In the genomic region with DNA sequence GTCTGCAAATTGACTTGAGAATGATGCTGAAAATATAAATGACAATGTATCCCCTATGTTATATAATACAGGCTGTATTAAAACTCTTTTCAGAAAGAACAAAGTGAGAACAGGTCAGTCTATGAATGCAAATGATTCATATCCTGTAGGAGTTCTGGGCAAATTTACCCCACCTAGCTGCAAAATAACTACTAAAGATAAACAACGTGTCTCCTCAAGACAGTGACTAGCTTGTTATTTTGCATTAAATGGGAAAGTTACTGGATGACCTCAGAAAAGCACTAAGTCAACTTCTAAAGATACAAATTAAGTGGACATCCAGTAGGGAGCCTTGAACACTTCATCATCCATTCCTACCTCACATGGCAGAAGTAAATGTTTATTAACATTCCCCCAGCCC, we compare ENCODE assay signal across 17 cellular contexts. TPM values are rescaled to one million over a fixed set of nuclear protein-coding genes. Genes with fewer than 3 reads are reported as not detected.
A peak's percentile ranks its signal among the peaks of the same experiment; 100 is the strongest.
DNase-seq lines count a peak whose midpoint lies in the region; ATAC-seq and TF ChIP-seq lines count a peak whose summit lies in the region.
"Had no signal": no experiment of that assay in that cellular context is flagged by ENCODE, and none has a peak within 500 bp of the region (broad histone marks: within the 10 kb centered on the region; RNA-seq: fewer than 3 reads in every experiment).

No MANE protein-coding gene starts in this region.

- CTCF ChIA-PET in HEK293 (lab: Yijun Ruan, JAX): interaction anchor here (1.0 to 1.2 kb wide), 3 partner anchors 16 to 77 kb away, joined by 3 to 4 read pairs (median 4); no protein-coding TSS in a partner anchor
- CTCF ChIA-PET in activated CD4-positive, alpha-beta memory T cell treated with anti-CD3 and anti-CD28 coated beads for 36 hours (lab: Charles Lee): interaction anchor here (0.8 to 1.9 kb wide), 9 partner anchors 10 to 101 kb away, joined by 3 to 9 read pairs (median 4); no protein-coding TSS in a partner anchor
- CTCF ChIA-PET in WTC11 (lab: Charles Lee): interaction anchor here (0.7 to 1.2 kb wide), 7 partner anchors 13 to 1804 kb away, joined by 3 to 4 read pairs (median 4); no protein-coding TSS in a partner anchor

- H3K36me3 ChIP-seq in HEK293 (ENCODE audit: control insufficient read depth in 2 of 2, insufficient read depth in 1 of 2, low read length in 2 of 2): no peaks in the 10 kb centered on the region; a peak in 1 of 3 replicates
- H3K36me3 ChIP-seq: BE2C had no signal

- peaks cover 15% of the 10 kb centered on the region for H3K36me3 Mint-ChIP-seq in activated CD4-positive, alpha-beta memory T cell treated with anti-CD3 and anti-CD28 coated beads for 36 hours
- no peaks in the 10 kb centered on the region for H3K36me3 Mint-ChIP-seq in WTC11

- peaks cover 8% of the 10 kb centered on the region; the same call in 1 of the 2 replicates for H3K4me1 ChIP-seq in HEK293 (ENCODE audit: control insufficient read depth, insufficient read depth, low read length)
- H3K4me1 ChIP-seq: BE2C had no signal

- POLR2A ChIA-PET in HEK293 (lab: Yijun Ruan, JAX) (interaction anchor here (0.6 to 1.3 kb wide), 4 partner anchors 12 to 184 kb away, joined by 3 to 12 read pairs (median 4); no protein-coding TSS in a partner anchor), WTC11 (lab: Charles Lee) (interaction anchor here (0.7 kb wide), 1 partner anchor 132 kb away, joined by 5 read pairs; no protein-coding TSS in a partner anchor)
- POLR2A ChIA-PET in activated CD4-positive, alpha-beta memory T cell treated with anti-CD3 and anti-CD28 coated beads for 36 hours (lab: Charles Lee): interaction anchor here (0.9 to 1.6 kb wide), 3 partner anchors 10 to 52 kb away, joined by 3 to 5 read pairs (median 3); no protein-coding TSS in a partner anchor

- intact Hi-C loops in activated CD4-positive, alpha-beta memory T cell treated with anti-CD3 and anti-CD28 coated beads for 36 hours (cut with micrococcal nuclease): no loop called here

- H3K27ac ChIP-seq in HEK293 (ENCODE audit: extremely low read depth, low read depth, low read length): no peak overlapping the region
- H3K27ac ChIP-seq: coronary artery, heart right ventricle, testis, WERI-Rb-1 had no signal

- DNase-seq in ACHN (peak; percentile 17), fibroblast of villous mesenchyme (ENCODE audit: low read depth) (peak; percentile 70), SIG-M5 treated with dmso at 0.1 percent for 504 hours (lab: John Stamatoyannopoulos, UW; ENCODE audit: unreplicated experiment) (no peak), WTC11 (ENCODE audit: low spot score) (no peak)
- no peak for DNase-seq in activated CD4-positive, alpha-beta memory T cell treated with anti-CD3 and anti-CD28 coated beads for 36 hours
- DNase-seq in stimulated activated CD4-positive, alpha-beta T cell treated with anti-CD3 and anti-CD28 coated beads, Interleukin-15, amount 100 ng/mL, for 24 hours: no peak
- DNase-seq: activated gamma-delta T cell treated with Interleukin-2 at 50 U/mL for 16 hours, BE2C, heart right ventricle, mesendoderm, NCI-H1930, retina, testis, WERI-Rb-1 had no signal

- no peak overlapping the region for H3K4me3 ChIP-seq in HEK293 (ENCODE audit: low read depth, low read length)
- H3K4me3 ChIP-seq in fibroblast of villous mesenchyme (ENCODE audit: low read depth, low read length): no peak overlapping the region
- H3K4me3 ChIP-seq: coronary artery, heart right ventricle, testis had no signal

- peak overlapping the region; percentile 62 for H3K27ac Mint-ChIP-seq in activated CD4-positive, alpha-beta memory T cell treated with anti-CD3 and anti-CD28 coated beads for 36 hours
- no peak overlapping the region for H3K27ac Mint-ChIP-seq in WTC11

- TF ChIP-seq CTCF in HEK293 (tag by site-specific recombination; IDR thresholded peaks at IDR 0.05) (no peak), fibroblast of villous mesenchyme (IDR thresholded peaks at IDR 0.05; ENCODE audit: insufficient read depth, low read depth, low read length) (no peak), WTC11 (IDR thresholded peaks at IDR 0.05) (no peak)

- peaks cover 48% of the 10 kb centered on the region for H3K4me1 Mint-ChIP-seq in activated CD4-positive, alpha-beta memory T cell treated with anti-CD3 and anti-CD28 coated beads for 36 hours (ENCODE audit: low read depth)
- 0 out of 2 replicates have a peak, but pooled peaks cover 2% of the 10 kb centered on the region for H3K4me1 Mint-ChIP-seq in WTC11

- in situ Hi-C loops in ACHN (cut with HindIII; ENCODE audit: low pct_ligation_motif_present, low pct_unique_long_range_greater_than_20kb, low sequenced_read_pairs): no loop called here

- ATAC-seq in HG02840 (IDR thresholded peaks at IDR 0.05; ENCODE audit: low FRiP score, unreplicated experiment) (no peak), WTC11 (no peak)

- H3K9me3 Mint-ChIP-seq in activated CD4-positive, alpha-beta memory T cell treated with anti-CD3 and anti-CD28 coated beads for 36 hours: no peaks in the 10 kb centered on the region
- no peaks in the 10 kb centered on the region for H3K9me3 Mint-ChIP-seq in WTC11

- H3K27me3 Mint-ChIP-seq in activated CD4-positive, alpha-beta memory T cell treated with anti-CD3 and anti-CD28 coated beads for 36 hours: no peaks in the 10 kb centered on the region
- no peaks in the 10 kb centered on the region for H3K27me3 Mint-ChIP-seq in WTC11 (ENCODE audit: low read depth)

- no peak overlapping the region for H3K4me3 Mint-ChIP-seq in activated CD4-positive, alpha-beta memory T cell treated with anti-CD3 and anti-CD28 coated beads for 36 hours
- H3K4me3 Mint-ChIP-seq in WTC11: no peak overlapping the region

- H3K9me3 ChIP-seq in HEK293 (ENCODE audit: control insufficient read depth, insufficient read depth, low read depth, low read length): no peaks in the 10 kb centered on the region
- H3K9me3 ChIP-seq: BE2C, heart right ventricle, testis had no signal

TF ChIP-seq in HEK293, 187 proteins besides CTCF, POLR2A, EP300 and RAD21 (continues in another document):
- TF ChIP-seq, protein P1, sequence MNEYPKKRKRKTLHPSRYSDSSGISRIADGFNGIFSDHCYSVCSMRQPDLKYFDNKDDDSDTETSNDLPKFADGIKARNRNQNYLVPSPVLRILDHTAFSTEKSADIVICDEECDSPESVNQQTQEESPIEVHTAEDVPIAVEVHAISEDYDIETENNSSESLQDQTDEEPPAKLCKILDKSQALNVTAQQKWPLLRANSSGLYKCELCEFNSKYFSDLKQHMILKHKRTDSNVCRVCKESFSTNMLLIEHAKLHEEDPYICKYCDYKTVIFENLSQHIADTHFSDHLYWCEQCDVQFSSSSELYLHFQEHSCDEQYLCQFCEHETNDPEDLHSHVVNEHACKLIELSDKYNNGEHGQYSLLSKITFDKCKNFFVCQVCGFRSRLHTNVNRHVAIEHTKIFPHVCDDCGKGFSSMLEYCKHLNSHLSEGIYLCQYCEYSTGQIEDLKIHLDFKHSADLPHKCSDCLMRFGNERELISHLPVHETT (tag by site-specific recombination; IDR thresholded peaks at IDR 0.05): no peak
- TF ChIP-seq ZNF514 (tag by site-specific recombination; IDR thresholded peaks at IDR 0.05) (no peak), ZBTB21 (tag by site-specific recombination; IDR thresholded peaks at IDR 0.05) (no peak), SP7 (tag by site-specific recombination; IDR thresholded peaks at IDR 0.05) (no peak)
- TF ChIP-seq, protein P2, sequence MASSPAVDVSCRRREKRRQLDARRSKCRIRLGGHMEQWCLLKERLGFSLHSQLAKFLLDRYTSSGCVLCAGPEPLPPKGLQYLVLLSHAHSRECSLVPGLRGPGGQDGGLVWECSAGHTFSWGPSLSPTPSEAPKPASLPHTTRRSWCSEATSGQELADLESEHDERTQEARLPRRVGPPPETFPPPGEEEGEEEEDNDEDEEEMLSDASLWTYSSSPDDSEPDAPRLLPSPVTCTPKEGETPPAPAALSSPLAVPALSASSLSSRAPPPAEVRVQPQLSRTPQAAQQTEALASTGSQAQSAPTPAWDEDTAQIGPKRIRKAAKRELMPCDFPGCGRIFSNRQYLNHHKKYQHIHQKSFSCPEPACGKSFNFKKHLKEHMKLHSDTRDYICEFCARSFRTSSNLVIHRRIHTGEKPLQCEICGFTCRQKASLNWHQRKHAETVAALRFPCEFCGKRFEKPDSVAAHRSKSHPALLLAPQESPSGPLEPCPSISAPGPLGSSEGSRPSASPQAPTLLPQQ (tag by site-specific recombination; IDR thresholded peaks at IDR 0.05): peak; percentile 64

TF ChIP-seq in WTC11, 78 proteins besides CTCF, POLR2A, EP300 and RAD21 (continues in another document):
- no peak for TF ChIP-seq SOX15 (CRISPR knock-in tag; IDR thresholded peaks at IDR 0.05)
- TF ChIP-seq, protein P3, sequence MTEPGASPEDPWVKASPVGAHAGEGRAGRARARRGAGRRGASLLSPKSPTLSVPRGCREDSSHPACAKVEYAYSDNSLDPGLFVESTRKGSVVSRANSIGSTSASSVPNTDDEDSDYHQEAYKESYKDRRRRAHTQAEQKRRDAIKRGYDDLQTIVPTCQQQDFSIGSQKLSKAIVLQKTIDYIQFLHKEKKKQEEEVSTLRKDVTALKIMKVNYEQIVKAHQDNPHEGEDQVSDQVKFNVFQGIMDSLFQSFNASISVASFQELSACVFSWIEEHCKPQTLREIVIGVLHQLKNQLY (CRISPR knock-in tag; IDR thresholded peaks at IDR 0.05): no peak
- no peak for TF ChIP-seq HMGA2 (CRISPR knock-in tag; IDR thresholded peaks at IDR 0.05)
- no peak for TF ChIP-seq CREM (CRISPR knock-in tag; IDR thresholded peaks at IDR 0.05)

RNA-seq across cellular contexts. Expression of a gene that starts 11.1 kb away (rescaled TPM):
- 10 to 100 TPM; 72.4 to 72.8 TPM for total RNA-seq in activated CD4-positive, alpha-beta memory T cell treated with anti-CD3 and anti-CD28 coated beads for 36 hours
- total RNA-seq in fibroblast of villous mesenchyme (9.3 and 9.5 TPM in 2 replicates), WTC11 (2021) (14.8 to 21.9 TPM (median 15.4 TPM) in 3 replicates)

RNA-seq across cellular contexts. Expression of a gene that starts 52.3 kb away (rescaled TPM):
- 1 to 10 TPM; 3.6 to 4.0 TPM for total RNA-seq in activated CD4-positive, alpha-beta memory T cell treated with anti-CD3 and anti-CD28 coated beads for 36 hours
- total RNA-seq in fibroblast of villous mesenchyme: 9.9 and 17.4 TPM in 2 replicates
- 20.7 to 29.0 TPM (median 24.9 TPM) in 3 replicates for total RNA-seq in WTC11 (2021)

Comparison
In these comparisons a context has a peak if more than half of its experiments do, and no peak if none do; other contexts are left out.
1. DNase-seq: peak in ACHN (single experiment) and fibroblast of villous mesenchyme (single experiment); none in activated CD4-positive, alpha-beta memory T cell treated with anti-CD3 and anti-CD28 coated beads for 36 hours (single experiment), SIG-M5 treated with dmso at 0.1 percent for 504 hours (single experiment), stimulated activated CD4-positive, alpha-beta T cell treated with anti-CD3 and anti-CD28 coated beads, Interleukin-15, amount 100 ng/mL, for 24 hours (single experiment) and WTC11 (single experiment).